13 cellular contexts compared by ENCODE assay signal in the genomic region with DNA sequence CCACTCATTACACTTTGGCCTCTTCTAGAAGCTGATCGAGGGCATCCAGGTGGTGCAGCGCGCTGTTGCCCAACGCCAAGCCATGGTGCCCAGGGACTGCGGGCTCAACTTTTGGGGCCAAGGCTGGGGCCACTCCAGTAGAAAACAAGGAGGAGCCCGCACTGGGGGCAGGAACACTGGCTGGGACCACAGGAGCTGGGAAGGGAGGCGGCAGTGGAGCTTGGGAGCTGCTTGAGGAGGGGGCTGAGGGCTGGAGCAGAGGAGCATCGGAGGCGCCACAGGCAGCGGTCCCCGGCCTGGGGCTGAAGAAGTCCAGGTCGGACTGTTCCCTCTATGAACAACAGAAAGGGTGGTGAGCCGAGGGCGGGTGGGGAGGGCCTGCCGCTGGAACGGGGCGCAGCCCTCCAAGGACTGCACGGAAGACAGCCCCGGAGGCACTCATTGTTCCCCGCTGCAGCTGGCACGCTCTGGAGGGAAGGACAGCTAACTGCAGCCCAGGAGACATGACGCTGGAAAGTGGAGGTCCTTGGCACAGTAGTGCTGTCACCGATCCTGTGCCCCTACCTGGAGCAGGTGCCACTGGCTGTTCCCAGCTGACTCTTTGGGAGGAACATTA. TPM values are rescaled to one million over a fixed set of nuclear protein-coding genes. Genes with fewer than 3 reads are reported as not detected.
DNase-seq lines count a peak whose midpoint lies in the region; ATAC-seq and TF ChIP-seq lines count a peak whose summit lies in the region.
"Had no signal": no experiment of that assay in that cellular context is flagged by ENCODE, and none has a peak within 500 bp of the region (broad histone marks: within the 10 kb centered on the region; RNA-seq: fewer than 3 reads in every experiment).

No MANE protein-coding gene starts in this region.

- TF ChIP-seq CTCF in HEK293 (tag by site-specific recombination; IDR thresholded peaks at IDR 0.05) (no peak), brain (conservative IDR thresholded peaks at IDR 0.05) (no peak), neural progenitor cell (IDR thresholded peaks at IDR 0.05) (no peak), lower leg skin (IDR thresholded peaks at IDR 0.05) (no peak)

- no peak for TF ChIP-seq POLR2A in lower leg skin (IDR thresholded peaks at IDR 0.05)

- no peak for ATAC-seq in HG03432 (IDR thresholded peaks at IDR 0.05; ENCODE audit: unreplicated experiment)

- no peak overlapping the region for H3K9ac ChIP-seq in neural progenitor cell

- peaks cover 49% of the 10 kb centered on the region for H3K4me1 ChIP-seq in CD4-positive, alpha-beta memory T cell (ENCODE audit: insufficient read depth, low read length)
- H3K4me1 ChIP-seq in HEK293 (ENCODE audit: control insufficient read depth, insufficient read depth, low read length) = no peaks in the 10 kb centered on the region
- H3K4me1 ChIP-seq in neural progenitor cell = no peaks in the 10 kb centered on the region
- H3K4me1 ChIP-seq: adrenal gland, thyroid gland had no signal

- no peaks in the 10 kb centered on the region for H3K79me2 ChIP-seq in neural progenitor cell (ENCODE audit: low read depth)

- H3K9me3 ChIP-seq in CD4-positive, alpha-beta memory T cell (ENCODE audit: control insufficient read depth in 1 of 2, low read length in 2 of 2) = no peaks in the 10 kb centered on the region
- no peaks in the 10 kb centered on the region for H3K9me3 ChIP-seq in HEK293 (ENCODE audit: control insufficient read depth, insufficient read depth, low read depth, low read length)
- H3K9me3 ChIP-seq in neural progenitor cell (ENCODE audit: low read depth) = no peaks in the 10 kb centered on the region
- H3K9me3 ChIP-seq: adrenal gland, thyroid gland had no signal

- WGBS in lower leg skin, 2 donors = 86% methylated on average over 21 to 23 of the region's 23 CpGs

- peaks cover 33% of the 10 kb centered on the region for H3F3A ChIP-seq in neural progenitor cell (ENCODE audit: low read depth)

- H2AFZ ChIP-seq in neural progenitor cell (replicated peaks) = no peak overlapping the region

- H3K36me3 ChIP-seq in CD4-positive, alpha-beta memory T cell (ENCODE audit: insufficient read depth, low read length) = peaks cover 75% of the 10 kb centered on the region
- peaks cover 35 to 100% of the 10 kb centered on the region in 2 experiments for H3K36me3 ChIP-seq in HEK293 (ENCODE audit: control insufficient read depth in 2 of 2, insufficient read depth in 1 of 2, low read length in 2 of 2)
- H3K36me3 ChIP-seq in neural progenitor cell = no peaks in the 10 kb centered on the region

- no peak overlapping the region for H3K27ac ChIP-seq in CD4-positive, alpha-beta memory T cell (ENCODE audit: low read depth, low read length)
- H3K27ac ChIP-seq in HEK293 (ENCODE audit: extremely low read depth, low read depth, low read length) (peak overlapping the region; percentile 47; the same call in 1 of the 2 replicates), neural progenitor cell (peak overlapping the region; percentile 49)
- H3K27ac ChIP-seq: thyroid gland, VCaP had no signal

- H3K27me3 Mint-ChIP-seq in CD4-positive, alpha-beta memory T cell = no peaks in the 10 kb centered on the region
- H3K27me3 Mint-ChIP-seq in brain (no peaks in the 10 kb centered on the region), neural progenitor cell (ENCODE audit: insufficient read depth, low read depth) (peaks cover 11% of the 10 kb centered on the region)

- CTCF ChIA-PET in CD4-positive, alpha-beta memory T cell (lab: Charles Lee; ENCODE audit: partially characterized antibody) = interaction anchor here (0.8 to 5.7 kb wide), 13 partner anchors 11 to 279 kb away, joined by 3 to 42 read pairs (median 5); partner anchors contain the start of genes MIF4GD and SLC25A19
- CTCF ChIA-PET in HEK293 (lab: Yijun Ruan, JAX) = interaction anchor here (0.6 to 7.4 kb wide), 42 partner anchors 9 to 1060 kb away, joined by 3 to 74 read pairs (median 4); partner anchors contain the start of genes GGA3, MIF4GD, MRPS7 and TSEN54

- H3K9me3 Mint-ChIP-seq in CD4-positive, alpha-beta memory T cell = no peaks in the 10 kb centered on the region
- no peaks in the 10 kb centered on the region for H3K9me3 Mint-ChIP-seq in brain
- H3K9me3 Mint-ChIP-seq in neural progenitor cell = no peaks in the 10 kb centered on the region

- peaks cover 32 to 74% of the 10 kb centered on the region in 2 donors for H3K36me3 Mint-ChIP-seq in CD4-positive, alpha-beta memory T cell
- H3K36me3 Mint-ChIP-seq in brain (peaks cover 51% of the 10 kb centered on the region), neural progenitor cell (peaks cover 29% of the 10 kb centered on the region)

- no peak overlapping the region for H3K4me3 Mint-ChIP-seq in CD4-positive, alpha-beta memory T cell
- no peak overlapping the region for H3K4me3 Mint-ChIP-seq in brain
- no peak overlapping the region for H3K4me3 Mint-ChIP-seq in neural progenitor cell

- peak overlapping the region; percentile 39 for H3K4me2 ChIP-seq in neural progenitor cell

- no peak for DNase-seq in CD4-positive, alpha-beta memory T cell
- DNase-seq in neural progenitor cell (ENCODE audit: low spot score) (peak; percentile 14), NCI-H748 (lab: John Stamatoyannopoulos, UW; ENCODE audit: unreplicated experiment) (no peak), H4 (ENCODE audit: low spot score) (no peak), lower leg skin (ENCODE audit: low spot score in 2 of 2) (no peak)
- DNase-seq: DMS79 treated with DMSO at 0.1 percent for 48 hours, NCI-H774, thyroid gland had no signal

- no peaks in the 10 kb centered on the region for H3K27me3 ChIP-seq in CD4-positive, alpha-beta memory T cell (ENCODE audit: insufficient read depth, low read length)
- H3K27me3 ChIP-seq in neural progenitor cell = no peaks in the 10 kb centered on the region
- H3K27me3 ChIP-seq: adrenal gland, thyroid gland had no signal

- POLR2A ChIA-PET in CD4-positive, alpha-beta memory T cell (lab: Charles Lee; ENCODE audit: partially characterized antibody) = interaction anchor here (1.1 to 8.6 kb wide), 5 partner anchors 22 to 278 kb away, joined by 3 to 62 read pairs (median 12); partner anchors contain the start of genes GGA3, MIF4GD and MRPS7
- POLR2A ChIA-PET in HEK293 (lab: Yijun Ruan, JAX) = interaction anchor here (0.6 to 3.5 kb wide), 8 partner anchors 10 to 166 kb away, joined by 3 to 26 read pairs (median 4); partner anchors contain the start of genes GGA3, GRB2, MIF4GD and MRPS7

- H4K20me1 ChIP-seq in neural progenitor cell (ENCODE audit: low read depth) = peaks cover 11% of the 10 kb centered on the region

- intact Hi-C loops in CD4-positive, alpha-beta memory T cell (cut with micrococcal nuclease) = no loop called here
- intact Hi-C loops in lower leg skin (cut with DNase I; ENCODE audit: low total_unique reads) = no loop called here

- peaks cover 32 to 53% (median 40%) of the 10 kb centered on the region in 4 donors for H3K4me1 Mint-ChIP-seq in CD4-positive, alpha-beta memory T cell
- H3K4me1 Mint-ChIP-seq in brain (no peaks in the 10 kb centered on the region), neural progenitor cell (no peaks in the 10 kb centered on the region)

- peak overlapping the region in 6 of 7 donors; percentile 55 to 91 (median 78) for H3K27ac Mint-ChIP-seq in CD4-positive, alpha-beta memory T cell
- H3K27ac Mint-ChIP-seq in brain (peak overlapping the region in 3 of 5 experiments; percentile 53 to 89 (median 69)), neural progenitor cell (no peak overlapping the region)

- H3K4me3 ChIP-seq in CD4-positive, alpha-beta memory T cell (ENCODE audit: low read length in 2 of 2) = no peak overlapping the region
- H3K4me3 ChIP-seq in HEK293 (ENCODE audit: low read depth, low read length) = no peak overlapping the region
- H3K4me3 ChIP-seq in neural progenitor cell = no peak overlapping the region
- H3K4me3 ChIP-seq in lower leg skin (ENCODE audit: low read depth, poor library complexity, severe bottlenecking) = no peak overlapping the region
- H3K4me3 ChIP-seq: adrenal gland, thyroid gland had no signal

TF ChIP-seq in HEK293, 187 proteins besides CTCF, POLR2A, EP300 and RAD21 (continues in another document):
- TF ChIP-seq ZNF138 (tag by site-specific recombination; IDR thresholded peaks at IDR 0.05; ENCODE audit: borderline replicate concordance) = no peak
- TF ChIP-seq ZFHX2 (tag by site-specific recombination; conservative IDR thresholded peaks at IDR 0.05) = no peak
- no peak for TF ChIP-seq HOXD13 (CRISPR knock-in tag; IDR thresholded peaks at IDR 0.05; ENCODE audit: borderline replicate concordance)

RNA-seq across cellular contexts. Expression of gene GGA3, which starts 21.5 kb away (rescaled TPM):
- 100 to 1,000 TPM; 121 to 122 TPM for total RNA-seq in CD4-positive, alpha-beta memory T cell
- 10 to 100 TPM in 1 of 2 donors, 1 to 10 TPM in 1; 7.7 to 25.8 TPM for polyA plus RNA-seq in CD4-positive, alpha-beta memory T cell
- 25.2 TPM for polyA plus RNA-seq in brain (ENCODE audit: insufficient read depth, low read depth, low replicate concordance)
- total RNA-seq in neural progenitor cell (ENCODE audit: low replicate concordance) (28.0 and 37.3 TPM in 2 replicates), lower leg skin (10 to 100 TPM; 27.5 to 43.1 (median 29.9) TPM)
- total RNA-seq in H4 (2014; rRNA removed; shearing (Covaris generic)) = 12.7 and 22.2 TPM in 2 replicates

RNA-seq across cellular contexts. Expression of gene MRPS7, which starts 21.8 kb away (rescaled TPM):
- total RNA-seq in CD4-positive, alpha-beta memory T cell = 10 to 100 TPM; 34.1 to 36.3 TPM
- 100 to 1,000 TPM; 107 to 150 TPM for polyA plus RNA-seq in CD4-positive, alpha-beta memory T cell
- 64.9 TPM for polyA plus RNA-seq in brain (ENCODE audit: insufficient read depth, low read depth, low replicate concordance)
- 43.3 and 48.7 TPM in 2 replicates for total RNA-seq in neural progenitor cell (ENCODE audit: low replicate concordance)
- 112 and 116 TPM in 2 replicates for total RNA-seq in H4 (2014; rRNA removed; shearing (Covaris generic))
- total RNA-seq in lower leg skin = 10 to 100 TPM; 20.7 to 36.0 (median 31.4) TPM

RNA-seq across cellular contexts. Expression of gene MIF4GD, which starts 31.1 kb away (rescaled TPM):
- 10 to 100 TPM; 35.8 to 40.2 TPM for total RNA-seq in CD4-positive, alpha-beta memory T cell
- 10 to 100 TPM; 81.7 to 94.3 TPM for polyA plus RNA-seq in CD4-positive, alpha-beta memory T cell
- polyA plus RNA-seq in brain (ENCODE audit: insufficient read depth, low read depth, low replicate concordance) = 47.6 TPM
- total RNA-seq in neural progenitor cell (ENCODE audit: low replicate concordance) (17.7 and 27.5 TPM in 2 replicates), lower leg skin (10 to 100 TPM; 22.6 to 41.8 (median 32.6) TPM)
- 36.0 and 41.6 TPM in 2 replicates for total RNA-seq in H4 (2014; rRNA removed; shearing (Covaris generic))

RNA-seq across cellular contexts. Expression of gene NUP85, which starts 34.4 kb away (rescaled TPM):
- total RNA-seq in CD4-positive, alpha-beta memory T cell = 100 to 1,000 TPM; 137 to 164 TPM
- 10 to 100 TPM; 33.4 to 49.1 TPM for polyA plus RNA-seq in CD4-positive, alpha-beta memory T cell
- 42.5 TPM for polyA plus RNA-seq in brain (ENCODE audit: insufficient read depth, low read depth, low replicate concordance)
- total RNA-seq in neural progenitor cell (ENCODE audit: low replicate concordance) = 58.2 and 88.6 TPM in 2 replicates
- 59.3 and 71.5 TPM in 2 replicates for total RNA-seq in H4 (2014; rRNA removed; shearing (Covaris generic))
- 10 to 100 TPM; 32.1 to 46.2 (median 35.1) TPM for total RNA-seq in lower leg skin

RNA-seq across cellular contexts. Expression of gene SLC25A19, which starts 49.3 kb away (rescaled TPM):
- 10 to 100 TPM; 19.8 to 21.8 TPM for total RNA-seq in CD4-positive, alpha-beta memory T cell
- 10 to 100 TPM; 13.2 to 15.4 TPM for polyA plus RNA-seq in CD4-positive, alpha-beta memory T cell
- polyA plus RNA-seq in brain (ENCODE audit: insufficient read depth, low read depth, low replicate concordance) = 22.0 TPM
- total RNA-seq in neural progenitor cell (ENCODE audit: low replicate concordance) = 5.2 and 10.4 TPM in 2 replicates
- total RNA-seq in H4 (2014; rRNA removed; shearing (Covaris generic)) = 6.8 and 13.1 TPM in 2 replicates
- 1 to 10 TPM; 4.0 to 7.1 (median 5.9) TPM for total RNA-seq in lower leg skin
